ENCODE assay signal across 18 cellular contexts in genomic region chr19:56304243-56304642, GRCh38. TPM values are rescaled to one million over a fixed set of nuclear protein-coding genes. Genes with fewer than 3 reads are reported as not detected.
A peak's percentile ranks its signal among the peaks of the same experiment; 100 is the strongest.
DNase-seq lines count a peak whose midpoint lies in the region; ATAC-seq and FAIRE-seq lines count a peak whose summit lies in the region.
"Had no signal": no experiment of that assay in that cellular context is flagged by ENCODE, and none has a peak within 500 bp of the region (broad histone marks: within the 10 kb centered on the region; RNA-seq: fewer than 3 reads in every experiment).

No MANE protein-coding gene starts in this region.

- no peak overlapping the region for H4K8ac ChIP-seq in neuronal stem cell (ENCODE audit: low read depth, low read length)

- no peak overlapping the region for H2AK5ac ChIP-seq in neuronal stem cell (ENCODE audit: low read depth, low read length)

- H3K27me3 ChIP-seq in neuronal stem cell (ENCODE audit: control insufficient read depth in 3 of 3, insufficient read depth in 3 of 3, low read depth in 1 of 3, low read length in 3 of 3): no peaks in the 10 kb centered on the region
- H3K27me3 ChIP-seq: BE2C had no signal

- no peak overlapping the region for H2BK5ac ChIP-seq in neuronal stem cell (ENCODE audit: low read length)

- H2BK12ac ChIP-seq in neuronal stem cell (ENCODE audit: low read length): no peak overlapping the region

- H3K27ac ChIP-seq in neuronal stem cell (replicated peaks; ENCODE audit: low read length): no peak overlapping the region
- H3K27ac ChIP-seq: A549, C4-2B had no signal

- H2AFZ ChIP-seq in neuronal stem cell (ENCODE audit: low read length): no peak overlapping the region
- H2AFZ ChIP-seq: GM23338 had no signal

- H3K79me1 ChIP-seq in neuronal stem cell (ENCODE audit: low read depth, low read length): no peaks in the 10 kb centered on the region

- H3K18ac ChIP-seq in neuronal stem cell (ENCODE audit: low read length): peak overlapping the region; percentile 9

- no peak overlapping the region for H2BK120ac ChIP-seq in neuronal stem cell (ENCODE audit: low read depth, low read length)

- no peak overlapping the region for H3K4me2 ChIP-seq in neuronal stem cell (ENCODE audit: insufficient read depth, low read length, poor library complexity, severe bottlenecking)
- H3K4me2 ChIP-seq: A549, GM23338 had no signal

- H3K23ac ChIP-seq in neuronal stem cell (ENCODE audit: low read depth, low read length, poor library complexity): no peak overlapping the region

- H3K36me3 ChIP-seq in neuronal stem cell (replicated peaks in 1 of 2; ENCODE audit: control insufficient read depth in 2 of 2, insufficient read depth in 2 of 2, low read length in 2 of 2): peaks cover 2 to 21% of the 10 kb centered on the region in 2 donors
- H3K36me3 ChIP-seq: BE2C had no signal

- H3K4ac ChIP-seq in neuronal stem cell (ENCODE audit: low read length): no peak overlapping the region

- peak overlapping the region; percentile 51 for H3K9ac ChIP-seq in neuronal stem cell (ENCODE audit: low read depth, low read length, poor library complexity)

- peaks cover 4% of the 10 kb centered on the region for H3K36me3 Mint-ChIP-seq in activated T-helper 17 cell treated with anti-CD3 and anti-CD28 coated beads, Interleukin-2, amount 50 U/mL, for 72 hours (ENCODE audit: low read depth)
- peaks cover 43% of the 10 kb centered on the region for H3K36me3 Mint-ChIP-seq in memory B cell

- H3K4me3 Mint-ChIP-seq in activated T-helper 17 cell treated with anti-CD3 and anti-CD28 coated beads, Interleukin-2, amount 50 U/mL, for 72 hours: no peak overlapping the region
- no peak overlapping the region for H3K4me3 Mint-ChIP-seq in memory B cell
- H3K4me3 Mint-ChIP-seq: GM23338 had no signal

- H3K9me3 ChIP-seq in neuronal stem cell (replicated peaks in 1 of 2; ENCODE audit: control insufficient read depth in 2 of 2, insufficient read depth in 1 of 2, low read depth in 1 of 2, low read length in 2 of 2): no peaks in the 10 kb centered on the region
- H3K9me3 ChIP-seq: BE2C had no signal

- H3K4me1 Mint-ChIP-seq in activated T-helper 17 cell treated with anti-CD3 and anti-CD28 coated beads, Interleukin-2, amount 50 U/mL, for 72 hours: peaks cover 29% of the 10 kb centered on the region
- peaks cover 9% of the 10 kb centered on the region for H3K4me1 Mint-ChIP-seq in memory B cell
- H3K4me1 Mint-ChIP-seq: GM23338 had no signal

- no CpG with 5 or more reads among the region's 9 CpGs for WGBS in neuronal stem cell (ENCODE audit: extremely low coverage in 2 of 2, insufficient read length in 2 of 2, insufficient replicate concordance in 1 of 2), 2 donors

- DNase-seq in memory B cell (ENCODE audit: low spot score in 2 of 2) (no peak), neuronal stem cell (ENCODE audit: low spot score) (no peak), frontal cortex (ENCODE audit: low spot score in 2 of 2) (no peak), DMS53 treated with DMSO at 0.1 percent for 48 hours (lab: John Stamatoyannopoulos, UW; ENCODE audit: unreplicated experiment) (no peak)
- DNase-seq in activated CD4-positive, CD25-positive, alpha-beta regulatory T cell treated with anti-CD3 and anti-CD28 coated beads, Interleukin-2, amount 50 U/mL, for 72 hours: no peak
- DNase-seq: BE2C; CD4-positive, alpha-beta memory T cell; DMS79 treated with DMSO at 0.1 percent for 48 hours; EL; H7 had no signal

- no peak overlapping the region for H2BK15ac ChIP-seq in neuronal stem cell (ENCODE audit: low read length)

- no peak for ATAC-seq in activated T-helper 17 cell treated with anti-CD3 and anti-CD28 coated beads, Interleukin-2, amount 50 U/mL, for 72 hours (replicated peaks)
- ATAC-seq in memory B cell (ENCODE audit: low read depth): no peak
- ATAC-seq: A549, GM23338, HepG2 had no signal

- no peaks in the 10 kb centered on the region for H3K4me1 ChIP-seq in neuronal stem cell (ENCODE audit: control insufficient read depth in 2 of 2, insufficient read depth in 1 of 2, low read depth in 1 of 2, low read length in 2 of 2)
- H3K4me1 ChIP-seq: A549, BE2C had no signal

- H3K27me3 Mint-ChIP-seq in activated T-helper 17 cell treated with anti-CD3 and anti-CD28 coated beads, Interleukin-2, amount 50 U/mL, for 72 hours: no peaks in the 10 kb centered on the region
- no peaks in the 10 kb centered on the region for H3K27me3 Mint-ChIP-seq in memory B cell
- H3K27me3 Mint-ChIP-seq: CD4-positive, alpha-beta memory T cell had no signal

- H4K91ac ChIP-seq in neuronal stem cell (ENCODE audit: low read depth, low read length, poor library complexity): no peak overlapping the region

- peaks cover 3% of the 10 kb centered on the region for H3K9me3 Mint-ChIP-seq in activated T-helper 17 cell treated with anti-CD3 and anti-CD28 coated beads, Interleukin-2, amount 50 U/mL, for 72 hours
- no peaks in the 10 kb centered on the region for H3K9me3 Mint-ChIP-seq in memory B cell
- H3K9me3 Mint-ChIP-seq: GM23338 had no signal

- no peak overlapping the region for H3K14ac ChIP-seq in neuronal stem cell (ENCODE audit: low read length)

- no peak overlapping the region for H3K4me3 ChIP-seq in neuronal stem cell (ENCODE audit: low read length in 2 of 2)
- H3K4me3 ChIP-seq: A549, GM23338 had no signal

- no peak for FAIRE-seq in frontal cortex (lab: Jason Lieb, UNC)
- FAIRE-seq: A549, G401.6, GM12891, HepG2 had no signal

- H3K27ac Mint-ChIP-seq in activated T-helper 17 cell treated with anti-CD3 and anti-CD28 coated beads, Interleukin-2, amount 50 U/mL, for 72 hours: peak overlapping the region; percentile 23
- H3K27ac Mint-ChIP-seq in memory B cell: peak overlapping the region; percentile 22
- H3K27ac Mint-ChIP-seq: GM23338 had no signal

RNA-seq across cellular contexts. Expression of gene ZSCAN5A, which starts 10.4 kb away (rescaled TPM):
- total RNA-seq in activated T-helper 17 cell treated with anti-CD3 and anti-CD28 coated beads, Interleukin-2, amount 50 U/mL, for 72 hours: 10 to 100 TPM; 11.6 to 13.7 TPM
- 7.7 TPM for polyA plus RNA-seq in neuronal stem cell (2013, experiment 1 of 2)
- polyA plus RNA-seq in neuronal stem cell (2013, experiment 2 of 2): 7.5 TPM
- total RNA-seq in frontal cortex: 4.1 TPM

RNA-seq across cellular contexts. Expression of gene EDDM13, which starts 31.7 kb away (rescaled TPM):
- 1 to 10 TPM; 1.0 TPM for total RNA-seq in activated T-helper 17 cell treated with anti-CD3 and anti-CD28 coated beads, Interleukin-2, amount 50 U/mL, for 72 hours
- polyA plus RNA-seq in neuronal stem cell (2013, experiment 1 of 2): not detected
- not detected for polyA plus RNA-seq in neuronal stem cell (2013, experiment 2 of 2)
- total RNA-seq in frontal cortex: not detected
- total RNA-seq: CD4-positive, alpha-beta memory T cell; GM23338; H7; HepG2 had no signal
- polyA plus RNA-seq: A549, AG04450, HepG2 had no signal
